In genomic region chr6:87772597-87773530, GRCh38 we compare ENCODE assay signal across 15 cellular contexts.
DNase-seq lines count a peak whose midpoint lies in the region; ATAC-seq and TF ChIP-seq lines count a peak whose summit lies in the region.
"Had no signal": no experiment of that assay in that cellular context is flagged by ENCODE, and none has a peak within 500 bp of the region (broad histone marks: within the 10 kb centered on the region; RNA-seq: fewer than 3 reads in every experiment).

No MANE protein-coding gene starts in this region.

- H3K4me3 ChIP-seq in Karpas-422 (ENCODE audit: low read length) (no peak overlapping the region), adipocyte (ENCODE audit: low read length) (no peak overlapping the region), mesodermal cell (ENCODE audit: extremely low read depth, insufficient read depth, low read length, poor library complexity, severe bottlenecking) (no peak overlapping the region), colonic mucosa (no peak overlapping the region)
- H3K4me3 ChIP-seq: sigmoid colon had no signal

- no peaks in the 10 kb centered on the region for H3K9me3 ChIP-seq in Karpas-422 (ENCODE audit: low read length)
- no peaks in the 10 kb centered on the region for H3K9me3 ChIP-seq in adipocyte (ENCODE audit: control insufficient read depth, low read length)
- H3K9me3 ChIP-seq in mesodermal cell (ENCODE audit: control insufficient read depth, low read length): no peaks in the 10 kb centered on the region
- H3K9me3 ChIP-seq in T-helper 17 cell (ENCODE audit: control insufficient read depth, low read length, poor library complexity, severe bottlenecking): no peaks in the 10 kb centered on the region
- no peaks in the 10 kb centered on the region for H3K9me3 ChIP-seq in colonic mucosa
- H3K9me3 ChIP-seq: sigmoid colon had no signal

- H3K79me2 ChIP-seq in Karpas-422 (ENCODE audit: low read length): no peaks in the 10 kb centered on the region

- peak; percentile 63 for DNase-seq in DMS 273 (lab: John Stamatoyannopoulos, UW; ENCODE audit: unreplicated experiment)
- DNase-seq in Karpas-422: no peak
- peak; percentile 55 for DNase-seq in adipocyte (ENCODE audit: low read depth)
- DNase-seq in omental fat pad (ENCODE audit: low spot score): no peak
- DNase-seq in T-helper 17 cell: no peak
- no peak for DNase-seq in activated CD8-positive, alpha-beta memory T cell treated with anti-CD3 and anti-CD28 coated beads for 24 hours
- no peak for DNase-seq in colonic mucosa
- DNase-seq: cerebellar nuclear complex, immature natural killer cell, NCI-H1417 treated with DMSO at 0.1 percent for 48 hours, RPMI8226, sigmoid colon, substantia nigra had no signal

- H3K27me3 ChIP-seq in Karpas-422 (ENCODE audit: low read length): no peaks in the 10 kb centered on the region
- H3K27me3 ChIP-seq in adipocyte (replicated peaks; ENCODE audit: control insufficient read depth, insufficient read depth, low read length): no peaks in the 10 kb centered on the region
- H3K27me3 ChIP-seq in colonic mucosa: no peaks in the 10 kb centered on the region
- H3K27me3 ChIP-seq: sigmoid colon had no signal

- no peak overlapping the region for H3K27ac Mint-ChIP-seq in T-helper 17 cell
- H3K27ac Mint-ChIP-seq: activated naive CD4-positive, alpha-beta T cell treated with anti-CD3 and anti-CD28 coated beads, Interleukin-2, amount 50 U/mL, for 24 hours; immature natural killer cell had no signal

- H3K36me3 ChIP-seq in Karpas-422 (ENCODE audit: insufficient read depth, low read length) (no peaks in the 10 kb centered on the region), adipocyte (ENCODE audit: control insufficient read depth, insufficient read depth, low read length, severe bottlenecking) (no peaks in the 10 kb centered on the region), mesodermal cell (ENCODE audit: control insufficient read depth, insufficient read depth, low read length) (no peaks in the 10 kb centered on the region), colonic mucosa (no peaks in the 10 kb centered on the region)
- H3K36me3 ChIP-seq: sigmoid colon had no signal

- H4K20me1 ChIP-seq in Karpas-422 (ENCODE audit: insufficient read depth, low read depth, low read length): no peaks in the 10 kb centered on the region

- TF ChIP-seq CTCF in omental fat pad (IDR thresholded peaks at IDR 0.05) (no peak), colonic mucosa (IDR thresholded peaks at IDR 0.05) (no peak)

- H3K4me1 Mint-ChIP-seq in T-helper 17 cell: peaks cover 2% of the 10 kb centered on the region
- H3K4me1 Mint-ChIP-seq: activated naive CD4-positive, alpha-beta T cell treated with anti-CD3 and anti-CD28 coated beads, Interleukin-2, amount 50 U/mL, for 24 hours; immature natural killer cell had no signal

- no peaks in the 10 kb centered on the region for H3K27me3 Mint-ChIP-seq in T-helper 17 cell
- H3K27me3 Mint-ChIP-seq: activated naive CD4-positive, alpha-beta T cell treated with anti-CD3 and anti-CD28 coated beads, Interleukin-2, amount 50 U/mL, for 24 hours had no signal

- no peaks in the 10 kb centered on the region for H3K9me2 ChIP-seq in Karpas-422 (replicated peaks; ENCODE audit: insufficient read depth, low read length)

- WGBS in mesodermal cell (ENCODE audit: insufficient coverage in 2 of 2), 2 experiments: 74 to 86% methylated on average over 5 of the region's 6 CpGs

- no peak overlapping the region for H3K9ac ChIP-seq in Karpas-422 (ENCODE audit: low read length)
- no peak overlapping the region for H3K9ac ChIP-seq in adipocyte (ENCODE audit: low read length)
- H3K9ac ChIP-seq in colonic mucosa (ENCODE audit: low read depth in 2 of 2, low read length in 2 of 2): no peak overlapping the region

- H3K36me3 Mint-ChIP-seq in T-helper 17 cell (ENCODE audit: low read depth): no peaks in the 10 kb centered on the region
- H3K36me3 Mint-ChIP-seq: immature natural killer cell had no signal

- no peak overlapping the region for H3K4me3 Mint-ChIP-seq in T-helper 17 cell
- H3K4me3 Mint-ChIP-seq: activated naive CD4-positive, alpha-beta T cell treated with anti-CD3 and anti-CD28 coated beads, Interleukin-2, amount 50 U/mL, for 24 hours; immature natural killer cell had no signal

- no peak overlapping the region for H3K4me2 ChIP-seq in Karpas-422 (ENCODE audit: low read depth, low read length, poor library complexity, severe bottlenecking)

- H2AFZ ChIP-seq in Karpas-422 (ENCODE audit: low read length): peak overlapping the region; percentile 81; the same call in 1 of the 2 replicates

- no peak overlapping the region for H3K27ac ChIP-seq in Karpas-422 (ENCODE audit: low read length)
- peak overlapping the region; percentile 30 for H3K27ac ChIP-seq in mesodermal cell (ENCODE audit: low read depth, low read length, severe bottlenecking)
- no peak overlapping the region for H3K27ac ChIP-seq in colonic mucosa
- H3K27ac ChIP-seq: sigmoid colon had no signal

- H3K4me1 ChIP-seq in Karpas-422 (ENCODE audit: low read length): no peaks in the 10 kb centered on the region
- H3K4me1 ChIP-seq in adipocyte (ENCODE audit: control insufficient read depth, insufficient read depth, low read length): peaks cover 4% of the 10 kb centered on the region
- no peaks in the 10 kb centered on the region for H3K4me1 ChIP-seq in mesodermal cell (ENCODE audit: control insufficient read depth, insufficient read depth, low read length, poor library complexity, severe bottlenecking)
- H3K4me1 ChIP-seq in colonic mucosa: no peaks in the 10 kb centered on the region
- H3K4me1 ChIP-seq: sigmoid colon had no signal

- ATAC-seq in omental fat pad (ENCODE audit: low FRiP score) (no peak), T-helper 17 cell (no peak)

- intact Hi-C loops in colonic mucosa (cut with DNase I): no loop called here

Comparison
In these comparisons a context has a peak if more than half of its experiments do, and no peak if none do; other contexts are left out.
1. DNase-seq: peak in DMS 273 (single experiment) and adipocyte (single experiment); none in Karpas-422 (single experiment), omental fat pad (single experiment), T-helper 17 cell (0 of 3), activated CD8-positive, alpha-beta memory T cell treated with anti-CD3 and anti-CD28 coated beads for 24 hours (single experiment) and colonic mucosa (single experiment).